ENCODE assay signal across 8 cellular contexts in the genomic region with DNA sequence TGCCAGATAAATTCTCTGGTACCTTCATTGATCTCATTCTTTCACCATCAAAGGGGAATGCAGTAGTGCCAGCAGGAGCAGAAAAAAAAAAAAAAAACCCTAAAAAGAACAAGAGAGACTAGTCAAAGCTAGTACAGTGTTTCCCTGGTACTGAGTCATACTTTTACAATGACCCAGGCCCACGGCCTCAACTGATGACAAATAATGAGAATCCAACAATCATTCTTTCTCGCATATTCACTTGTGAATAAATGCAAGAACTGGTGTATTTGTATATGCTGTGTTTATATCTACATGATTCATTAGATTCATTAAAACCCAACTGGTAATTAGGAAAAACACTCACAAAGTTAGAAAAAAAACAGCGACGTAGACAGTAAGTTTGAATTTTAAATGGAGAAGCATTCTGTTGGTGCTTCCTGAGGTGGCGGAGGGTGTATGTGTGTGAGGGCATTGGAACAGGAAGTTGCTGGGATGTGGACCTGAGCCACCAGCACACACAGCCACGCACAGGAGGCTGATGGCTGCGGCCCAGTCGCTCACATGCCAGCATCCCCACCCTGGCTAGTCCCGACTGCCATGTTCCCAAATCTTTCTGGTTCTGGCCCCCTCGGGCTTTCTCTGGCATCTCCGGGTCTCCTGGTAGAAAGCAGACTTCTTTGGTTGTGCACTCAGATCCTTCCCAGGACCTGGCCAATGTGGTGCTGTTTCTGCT.
DNase-seq lines count a peak whose midpoint lies in the region; ATAC-seq, FAIRE-seq and TF ChIP-seq lines count a peak whose summit lies in the region.

No MANE protein-coding gene starts in this region.

- FAIRE-seq in kidney (lab: Jason Lieb, UNC), result no peak

- no peaks in the 10 kb centered on the region for H3K36me3 ChIP-seq in effector memory CD4-positive, alpha-beta T cell (ENCODE audit: control insufficient read depth, insufficient read depth, low read length)
- no peaks in the 10 kb centered on the region for H3K36me3 ChIP-seq in kidney (ENCODE audit: control insufficient read depth in 1 of 2, insufficient read depth in 2 of 2, low read length in 2 of 2)
- no peaks in the 10 kb centered on the region for H3K36me3 ChIP-seq in adrenal gland (replicated peaks in 1 of 2)

- H3K27ac ChIP-seq in effector memory CD4-positive, alpha-beta T cell (ENCODE audit: insufficient read depth, low read length, poor library complexity, severe bottlenecking), result peak overlapping the region; percentile 68
- H3K27ac ChIP-seq in kidney (ENCODE audit: low read depth in 2 of 2, low read length in 2 of 2), result no peak overlapping the region
- H3K27ac ChIP-seq in adrenal gland, result no peak overlapping the region

- TF ChIP-seq CTCF in kidney (IDR thresholded peaks at IDR 0.05; ENCODE audit: borderline replicate concordance, extremely low read depth, insufficient read depth) (no peak), adrenal gland (IDR thresholded peaks at IDR 0.05) (no peak)

- H3K4me3 ChIP-seq in effector memory CD4-positive, alpha-beta T cell (ENCODE audit: insufficient read depth, low read depth, low read length, poor library complexity, severe bottlenecking), result no peak overlapping the region
- H3K4me3 ChIP-seq in kidney (ENCODE audit: low read length in 2 of 2), result no peak overlapping the region
- H3K4me3 ChIP-seq in adrenal gland, result no peak overlapping the region

- H3K27me3 ChIP-seq in effector memory CD4-positive, alpha-beta T cell (replicated peaks; ENCODE audit: control insufficient read depth, insufficient read depth, low read length, poor library complexity, severe bottlenecking), result no peaks in the 10 kb centered on the region
- H3K27me3 ChIP-seq in adrenal gland, result no peaks in the 10 kb centered on the region

- H3K9me3 ChIP-seq in effector memory CD4-positive, alpha-beta T cell (ENCODE audit: control insufficient read depth, low read length), result no peaks in the 10 kb centered on the region
- H3K9me3 ChIP-seq in kidney (ENCODE audit: control insufficient read depth in 1 of 2, low read length in 2 of 2) (no peaks in the 10 kb centered on the region), adrenal gland (replicated peaks in 1 of 3) (no peaks in the 10 kb centered on the region)

- WGBS in adrenal gland, 4 donors, result 73 to 81% (median 78%) methylated on average over 10 to 11 of the region's 11 CpGs

- H3K9ac ChIP-seq in kidney (ENCODE audit: low read length in 2 of 2), result no peak overlapping the region

- peak in 1 of 3 donors; percentile 44 for DNase-seq in effector memory CD4-positive, alpha-beta T cell
- DNase-seq in stimulated activated CD4-positive, alpha-beta T cell treated with anti-CD3 and anti-CD28 coated beads, Interleukin-2, amount 100 ng/mL, for 4 hours (ENCODE audit: low read depth), result peak; percentile 52
- DNase-seq in kidney, result no peak
- DNase-seq in amygdala (lab: John Stamatoyannopoulos, UW), result no peak
- DNase-seq in adrenal gland, result no peak

- intact Hi-C loops in kidney (cut with DNase I) (no loop called here), adrenal gland (cut with DNase I) (loop anchor here in 1 of 2 donors (10.0 kb wide), 1 partner anchor 353 kb away; no protein-coding TSS in a partner anchor)

- ATAC-seq in GM18519 (IDR thresholded peaks at IDR 0.05; ENCODE audit: low FRiP score, unreplicated experiment) (peak; percentile 59), HG02759 (IDR thresholded peaks at IDR 0.05; ENCODE audit: unreplicated experiment) (peak; percentile 74), SK-N-SH treated with all-trans-retinoic acid at 6 μM for 48 hours (peak; percentile 65)

- no peak for TF ChIP-seq POLR2A in adrenal gland (IDR thresholded peaks at IDR 0.05)

- H3K4me1 ChIP-seq in effector memory CD4-positive, alpha-beta T cell (ENCODE audit: control insufficient read depth, insufficient read depth, low read length, poor library complexity, severe bottlenecking), result peaks cover 26% of the 10 kb centered on the region
- H3K4me1 ChIP-seq in kidney (ENCODE audit: control insufficient read depth in 1 of 2, insufficient read depth in 1 of 2, low read depth in 1 of 2, low read length in 2 of 2) (peaks cover 13 to 15% of the 10 kb centered on the region in 2 donors), adrenal gland (replicated peaks in 1 of 2) (peaks cover 5 to 18% of the 10 kb centered on the region in 2 donors)

TF ChIP-seq in SK-N-SH treated with all-trans-retinoic acid at 6 μM for 48 hours, 23 proteins besides CTCF, POLR2A, EP300 and RAD21:
- TF ChIP-seq, protein P1, sequence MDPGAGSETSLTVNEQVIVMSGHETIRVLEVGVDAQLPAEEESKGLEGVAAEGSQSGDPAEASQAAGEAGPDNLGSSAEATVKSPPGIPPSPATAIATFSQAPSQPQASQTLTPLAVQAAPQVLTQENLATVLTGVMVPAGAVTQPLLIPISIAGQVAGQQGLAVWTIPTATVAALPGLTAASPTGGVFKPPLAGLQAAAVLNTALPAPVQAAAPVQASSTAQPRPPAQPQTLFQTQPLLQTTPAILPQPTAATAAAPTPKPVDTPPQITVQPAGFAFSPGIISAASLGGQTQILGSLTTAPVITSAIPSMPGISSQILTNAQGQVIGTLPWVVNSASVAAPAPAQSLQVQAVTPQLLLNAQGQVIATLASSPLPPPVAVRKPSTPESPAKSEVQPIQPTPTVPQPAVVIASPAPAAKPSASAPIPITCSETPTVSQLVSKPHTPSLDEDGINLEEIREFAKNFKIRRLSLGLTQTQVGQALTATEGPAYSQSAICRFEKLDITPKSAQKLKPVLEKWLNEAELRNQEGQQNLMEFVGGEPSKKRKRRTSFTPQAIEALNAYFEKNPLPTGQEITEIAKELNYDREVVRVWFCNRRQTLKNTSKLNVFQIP (CRISPR knock-in tag; IDR thresholded peaks at IDR 0.05; ENCODE audit: borderline replicate concordance, low read depth), result no peak
- TF ChIP-seq PPARA (CRISPR knock-in tag; IDR thresholded peaks at IDR 0.05; ENCODE audit: borderline replicate concordance) (no peak), RARB (CRISPR knock-in tag; IDR thresholded peaks at IDR 0.05) (no peak)
